Comparison of ENCODE assay signal across 8 cellular contexts in the genomic region with DNA sequence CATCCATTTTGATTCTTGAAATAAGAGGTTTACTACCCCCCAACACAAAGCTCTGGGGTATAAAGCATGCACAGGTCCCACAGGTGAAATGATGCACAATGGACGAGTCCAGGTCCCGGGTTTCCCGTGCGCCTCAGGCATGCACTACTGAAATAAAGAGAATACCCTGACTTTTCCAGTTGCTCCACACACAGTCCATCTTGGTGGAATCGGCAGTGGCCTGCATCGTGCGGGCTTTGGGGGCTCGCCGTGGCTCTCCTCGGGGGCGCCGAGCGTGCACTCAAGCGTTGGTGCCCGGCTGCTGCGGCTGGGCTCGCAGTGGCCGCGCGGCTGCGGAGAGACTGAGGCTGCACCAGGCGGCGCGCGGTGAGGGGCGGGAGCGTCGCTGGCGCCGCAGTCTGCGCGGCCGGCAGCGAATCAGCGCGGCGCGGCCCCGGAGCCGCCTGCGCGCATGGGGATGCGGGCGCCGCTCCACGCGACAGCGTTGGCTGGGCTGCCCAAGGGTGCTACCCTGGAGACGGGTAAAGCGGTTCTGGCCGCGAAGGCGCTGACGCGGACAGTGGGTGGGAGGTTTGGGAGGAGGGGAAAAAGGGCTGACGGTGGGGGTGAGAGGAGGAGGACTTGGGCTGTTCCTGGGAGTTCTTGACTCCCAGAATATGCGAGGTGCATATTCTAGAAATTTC. TPM values are rescaled to one million over a fixed set of nuclear protein-coding genes. Genes with fewer than 3 reads are reported as not detected.
A peak's percentile ranks its signal among the peaks of the same experiment; 100 is the strongest.
DNase-seq lines count a peak whose midpoint lies in the region; ATAC-seq and TF ChIP-seq lines count a peak whose summit lies in the region.

No MANE protein-coding gene starts in this region.

- no peak for TF ChIP-seq CTCF in glutamatergic neuron (IDR thresholded peaks at IDR 0.05; ENCODE audit: partially characterized antibody, unreplicated experiment)

- H3K9me3 Mint-ChIP-seq in glutamatergic neuron (ENCODE audit: unreplicated experiment), result peaks cover 18% of the 10 kb centered on the region

- H3K4me3 ChIP-seq in SK-N-MC (peak overlapping the region; percentile 58), skeletal muscle cell (ENCODE audit: low read depth, low read length) (peak overlapping the region; percentile 37)

- ATAC-seq in HG02798 (IDR thresholded peaks at IDR 0.05; ENCODE audit: poor library complexity, unreplicated experiment), result no peak

- H3K36me3 Mint-ChIP-seq in glutamatergic neuron (ENCODE audit: unreplicated experiment), result peaks cover 10% of the 10 kb centered on the region

- H3K9me3 ChIP-seq in SK-N-MC (ENCODE audit: low read depth, low read length), result no peaks in the 10 kb centered on the region

- H3K4me3 Mint-ChIP-seq in glutamatergic neuron (ENCODE audit: unreplicated experiment), result peak overlapping the region; percentile 91

- no peaks in the 10 kb centered on the region for H3K36me3 ChIP-seq in SK-N-MC (ENCODE audit: insufficient read depth, low read length)

- peaks cover 5% of the 10 kb centered on the region for H3K27me3 Mint-ChIP-seq in glutamatergic neuron (ENCODE audit: unreplicated experiment)

- peak overlapping the region; percentile 99 for H3K27ac Mint-ChIP-seq in glutamatergic neuron (ENCODE audit: unreplicated experiment)

- H3K4me1 Mint-ChIP-seq in glutamatergic neuron (ENCODE audit: low read depth, unreplicated experiment), result peaks cover 13% of the 10 kb centered on the region

- no peak overlapping the region for H3K9ac ChIP-seq in SK-N-MC (ENCODE audit: insufficient read length)

- no peak overlapping the region for H3K27ac ChIP-seq in SK-N-MC

- peak; percentile 50 for DNase-seq in DMS53 (lab: John Stamatoyannopoulos, UW)
- no peak for DNase-seq in DMS53 treated with DMSO at 0.1 percent for 48 hours (lab: John Stamatoyannopoulos, UW; ENCODE audit: unreplicated experiment)
- DNase-seq in SK-N-MC (ENCODE audit: low read depth, low spot score), result no peak
- peak; percentile 75 for DNase-seq in glutamatergic neuron
- no peak for DNase-seq in skeletal muscle cell (ENCODE audit: low read depth)
- no peak for DNase-seq in HuH-7.5 (ENCODE audit: low spot score)
- no peak for DNase-seq in LoVo (ENCODE audit: low spot score)

RNA-seq across cellular contexts. Expression of a gene that starts 53.8 kb away (rescaled TPM):
- not detected for total RNA-seq in glutamatergic neuron (ENCODE audit: unreplicated experiment)

Comparison
In these comparisons a context has a peak if more than half of its experiments do, and no peak if none do; other contexts are left out.
1. DNase-seq: peak in DMS53 (single experiment) and glutamatergic neuron (single experiment); none in DMS53 treated with DMSO at 0.1 percent for 48 hours (single experiment), SK-N-MC (single experiment), skeletal muscle cell (single experiment), HuH-7.5 (single experiment) and LoVo (single experiment).